In the genomic region with DNA sequence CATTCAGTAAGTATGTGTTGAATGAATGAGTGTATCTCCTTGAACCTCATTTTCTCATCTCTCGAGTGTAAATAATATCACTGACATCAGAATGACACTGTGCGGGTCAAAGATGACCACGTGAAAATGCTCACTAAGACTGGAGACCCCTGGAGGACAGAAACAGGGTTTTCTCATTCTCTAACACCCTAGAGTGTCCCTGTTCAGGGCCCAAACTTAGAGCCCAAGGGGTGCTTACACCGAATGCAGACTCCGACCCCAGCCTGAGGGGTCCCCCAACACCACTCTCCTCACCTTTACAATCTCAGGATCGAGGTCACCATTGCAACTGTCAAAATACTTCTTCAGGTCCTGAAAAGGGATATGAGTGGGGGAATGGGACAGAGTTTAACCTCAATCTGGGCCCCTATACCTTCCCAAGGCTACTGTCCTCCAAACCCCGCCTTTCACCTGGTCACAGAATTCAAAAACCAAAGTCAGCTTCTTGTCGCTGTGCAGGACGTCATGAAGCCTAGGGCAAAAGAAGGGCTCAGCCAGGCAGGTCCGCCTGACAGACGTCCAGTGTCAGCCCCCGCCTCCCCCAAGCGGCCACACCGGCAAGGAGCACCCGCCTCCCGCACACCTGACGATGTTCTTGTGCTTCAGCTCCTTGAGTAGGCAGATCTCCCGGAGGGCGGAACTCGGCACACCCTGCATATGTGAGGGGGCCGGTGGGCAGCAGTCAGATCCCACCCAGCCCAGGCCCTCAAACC, we compare ENCODE assay signal across 7 cellular contexts.
DNase-seq lines count a peak whose midpoint lies in the region; ATAC-seq and TF ChIP-seq lines count a peak whose summit lies in the region.
"Had no signal": no experiment of that assay in that cellular context is flagged by ENCODE, and none has a peak within 500 bp of the region (broad histone marks: within the 10 kb centered on the region; RNA-seq: fewer than 3 reads in every experiment).

No MANE protein-coding gene starts in this region.

- H3K4me3 ChIP-seq in OCI-LY1 (ENCODE audit: low read depth, low read length, poor library complexity, severe bottlenecking) (peak overlapping the region; percentile 90), skeletal muscle cell (ENCODE audit: low read depth, low read length) (peak overlapping the region; percentile 84)

- peaks cover 71% of the 10 kb centered on the region for H3K4me1 Mint-ChIP-seq in dendritic cell treated with granulocyte-macrophage colony-stimulating factor and Interleukin-4, amounts not matched to agents 40 ng/mL and 50 ng/mL, for 4 days (ENCODE audit: low read depth)

- no peak overlapping the region for H2AFZ ChIP-seq in OCI-LY1 (ENCODE audit: low read length)

- H3K36me3 ChIP-seq in OCI-LY1 (ENCODE audit: insufficient read depth, low read length) = no peaks in the 10 kb centered on the region

- H3K4me3 Mint-ChIP-seq in dendritic cell treated with granulocyte-macrophage colony-stimulating factor and Interleukin-4, amounts not matched to agents 40 ng/mL and 50 ng/mL, for 4 days = peak overlapping the region; percentile 91

- no peaks in the 10 kb centered on the region for H4K20me1 ChIP-seq in OCI-LY1 (ENCODE audit: insufficient read depth, low read length)

- 0 out of 2 replicates have a peak, but pooled peaks cover 7% of the 10 kb centered on the region for H3F3A ChIP-seq in OCI-LY1 (ENCODE audit: insufficient read depth, low read length)

- no peaks in the 10 kb centered on the region for H3K9me3 Mint-ChIP-seq in dendritic cell treated with granulocyte-macrophage colony-stimulating factor and Interleukin-4, amounts not matched to agents 40 ng/mL and 50 ng/mL, for 4 days

- peaks cover 3% of the 10 kb centered on the region for H3K27me3 Mint-ChIP-seq in dendritic cell treated with granulocyte-macrophage colony-stimulating factor and Interleukin-4, amounts not matched to agents 40 ng/mL and 50 ng/mL, for 4 days

- H3K27me3 ChIP-seq in OCI-LY1 (ENCODE audit: insufficient read depth, low read length) = no peaks in the 10 kb centered on the region; the same call in 1 of the 2 replicates

- H3K36me3 Mint-ChIP-seq in dendritic cell treated with granulocyte-macrophage colony-stimulating factor and Interleukin-4, amounts not matched to agents 40 ng/mL and 50 ng/mL, for 4 days (ENCODE audit: low read depth) = peaks cover 63% of the 10 kb centered on the region

- DNase-seq in skeletal muscle cell (ENCODE audit: low read depth) = no peak
- no peak for DNase-seq in EL
- no peak for DNase-seq in activated effector memory CD4-positive, alpha-beta T cell treated with anti-CD3 and anti-CD28 coated beads, Interleukin-2, amount 50 U/mL, for 16 hours
- DNase-seq: hippocampal formation had no signal

- peak overlapping the region; percentile 92 for H3K27ac Mint-ChIP-seq in dendritic cell treated with granulocyte-macrophage colony-stimulating factor and Interleukin-4, amounts not matched to agents 40 ng/mL and 50 ng/mL, for 4 days

- no peak for ATAC-seq in GM21515 (IDR thresholded peaks at IDR 0.05; ENCODE audit: unreplicated experiment)

- no peak; the same call in 1 of the 2 replicates for TF ChIP-seq CTCF in OCI-LY1 (IDR thresholded peaks at IDR 0.05; ENCODE audit: low read length)

- no peaks in the 10 kb centered on the region; the same call in 1 of the 2 replicates for H3K79me2 ChIP-seq in OCI-LY1 (ENCODE audit: insufficient read depth, low read length)

- intact Hi-C loops in dendritic cell treated with granulocyte-macrophage colony-stimulating factor and Interleukin-4, amounts not matched to agents 40 ng/mL and 50 ng/mL, for 4 days (cut with micrococcal nuclease) = loop anchor here (10.0 kb wide), 1 partner anchor 58 kb away; no protein-coding TSS in a partner anchor

- H3K9me3 ChIP-seq in OCI-LY1 (ENCODE audit: low read length) = no peaks in the 10 kb centered on the region

- H3K27ac ChIP-seq in OCI-LY1 (ENCODE audit: low read depth, low read length, poor library complexity, severe bottlenecking) = no peak overlapping the region

- peaks cover 35% of the 10 kb centered on the region for H3K4me1 ChIP-seq in OCI-LY1 (ENCODE audit: insufficient read depth, low read length, severe bottlenecking)

- H3K4me2 ChIP-seq in OCI-LY1 (ENCODE audit: low read length) = peak overlapping the region; percentile 74

- no peaks in the 10 kb centered on the region for H3K9me2 ChIP-seq in OCI-LY1 (ENCODE audit: low read depth, low read length)

- peak overlapping the region; percentile 63; the same call in 1 of the 2 replicates for H3K9ac ChIP-seq in OCI-LY1 (ENCODE audit: low read length)
